In genomic region chr6:99252421-99252820, GRCh38 we compare ENCODE assay signal across 18 cellular contexts.
DNase-seq lines count a peak whose midpoint lies in the region; ATAC-seq and TF ChIP-seq lines count a peak whose summit lies in the region.
"Had no signal": no experiment of that assay in that cellular context is flagged by ENCODE, and none has a peak within 500 bp of the region (broad histone marks: within the 10 kb centered on the region; RNA-seq: fewer than 3 reads in every experiment).

No MANE protein-coding gene starts in this region.

- H3K27me3 ChIP-seq in upper lobe of right lung = no peaks in the 10 kb centered on the region

- no peaks in the 10 kb centered on the region for H3K9me3 ChIP-seq in upper lobe of right lung
- H3K9me3 ChIP-seq: A549; BLaER1 treated with 17β-estradiol and CSF1 and Interleukin-3, amounts not matched to agents 10 nM and 100 nM; Caco-2 had no signal

- no peak overlapping the region for H3K4me3 ChIP-seq in upper lobe of right lung
- H3K4me3 ChIP-seq: A549; BLaER1 treated with 17β-estradiol and CSF1 and Interleukin-3, amounts not matched to agents 10 nM and 100 nM; GM12878 had no signal

- intact Hi-C loops in upper lobe of right lung (cut with DNase I) = no loop called here

- H3K27ac ChIP-seq in upper lobe of right lung = no peak overlapping the region
- H3K27ac ChIP-seq: 22Rv1; A549; BLaER1 treated with 17β-estradiol and CSF1 and Interleukin-3, amounts not matched to agents 10 nM and 100 nM; C4-2B had no signal

- no peaks in the 10 kb centered on the region for H3K4me1 ChIP-seq in upper lobe of right lung
- H3K4me1 ChIP-seq: A549; BLaER1 treated with 17β-estradiol and CSF1 and Interleukin-3, amounts not matched to agents 10 nM and 100 nM; Caco-2 had no signal

- DNase-seq in DMS 273 (lab: John Stamatoyannopoulos, UW; ENCODE audit: unreplicated experiment) = peak; percentile 21
- no peak for DNase-seq in DMS 273 treated with DMSO at 0.1 percent for 48 hours (lab: John Stamatoyannopoulos, UW)
- peak; percentile 41 for DNase-seq in cerebellum (ENCODE audit: low spot score)
- no peak for DNase-seq in upper lobe of right lung
- DNase-seq in epidermal melanocyte (ENCODE audit: insufficient read length, low spot score) = no peak
- DNase-seq in activated CD8-positive, alpha-beta memory T cell treated with anti-CD3 and anti-CD28 coated beads for 24 hours = no peak
- DNase-seq: AML-193; Caco-2; Calu3; CD4-positive, alpha-beta T cell; CD8-positive, alpha-beta T cell; DMS79 treated with DMSO at 0.1 percent for 48 hours; GDM1 had no signal

- no peaks in the 10 kb centered on the region for H3K36me3 ChIP-seq in upper lobe of right lung
- H3K36me3 ChIP-seq: BLaER1 treated with 17β-estradiol and CSF1 and Interleukin-3, amounts not matched to agents 10 nM and 100 nM had no signal

- TF ChIP-seq CTCF in upper lobe of right lung (IDR thresholded peaks at IDR 0.05) = no peak

- peak; percentile 22 for ATAC-seq in upper lobe of right lung
- ATAC-seq: A549; CD8-positive, alpha-beta T cell; GM12878 had no signal

Comparison
In these comparisons a context has a peak if more than half of its experiments do, and no peak if none do; other contexts are left out.
1. DNase-seq: peak in DMS 273 (single experiment) and cerebellum (single experiment); none in DMS 273 treated with DMSO at 0.1 percent for 48 hours (single experiment), upper lobe of right lung (single experiment), epidermal melanocyte (single experiment) and activated CD8-positive, alpha-beta memory T cell treated with anti-CD3 and anti-CD28 coated beads for 24 hours (single experiment).